Comparison of ENCODE assay signal across 8 cellular contexts in the genomic region with DNA sequence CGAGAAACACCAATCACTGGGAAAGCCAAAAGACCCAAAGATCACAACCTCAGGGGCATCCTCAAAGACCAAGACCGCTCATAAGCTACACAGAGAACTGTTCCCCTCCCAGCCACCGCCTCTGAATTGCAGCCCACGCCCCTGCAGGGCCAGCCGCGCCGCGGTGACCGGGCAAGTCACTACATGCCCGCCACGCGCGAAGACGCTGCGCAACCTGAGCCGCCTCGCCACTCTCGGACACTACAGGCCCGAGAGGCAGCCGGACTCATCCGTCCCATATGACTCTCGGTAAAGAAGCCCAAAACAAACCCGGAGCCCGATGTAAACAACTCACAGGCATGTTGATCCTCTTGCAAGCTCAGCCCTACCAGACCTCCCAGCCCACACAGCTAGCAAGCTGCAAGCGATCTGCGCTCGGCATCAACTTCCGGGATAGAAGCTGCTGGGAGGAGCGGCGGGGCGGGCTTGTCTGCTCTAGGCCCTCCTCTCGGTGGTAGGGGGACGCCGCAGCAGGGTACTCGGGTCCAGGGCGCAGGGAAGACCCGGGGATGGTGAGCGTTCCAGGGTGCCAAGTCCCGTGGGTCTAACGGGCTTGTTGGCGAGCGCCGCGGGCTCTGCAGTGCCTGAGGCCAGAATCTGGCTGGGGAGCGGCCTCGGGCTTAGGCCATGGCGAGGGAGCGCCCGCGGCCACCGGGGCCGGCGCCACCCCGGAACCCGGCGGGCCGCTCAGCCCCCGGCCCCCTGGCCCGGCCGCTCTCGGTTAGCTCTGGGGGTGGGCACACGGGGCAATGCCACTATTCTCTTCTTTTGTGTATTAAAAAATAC. TPM values are rescaled to one million over a fixed set of nuclear protein-coding genes. Genes with fewer than 3 reads are reported as not detected.
DNase-seq lines count a peak whose midpoint lies in the region; ATAC-seq and TF ChIP-seq lines count a peak whose summit lies in the region.

A gene (minus strand): TSS at position 412 of the 825 bp plus-strand sequence. CDS start 72 bp downstream, at position 340.

- intact Hi-C loops in activated B cell treated with CpG ODN at 0.5 μM for 24 hours (cut with micrococcal nuclease): loop anchor here (1.0 to 5.0 kb wide), 7 partner anchors 32 to 245 kb away; a partner anchor contains a TSS
- intact Hi-C loops in spleen (cut with DNase I; ENCODE audit: low total_unique reads): no loop called here

- no peaks in the 10 kb centered on the region for H3K27me3 Mint-ChIP-seq in activated B cell treated with CpG ODN at 0.5 μM for 24 hours

- peak within 1 kb of the TSS; percentile 95 to 99 (median 98) for H3K27ac ChIP-seq in spleen

- H3K4me3 ChIP-seq in cardiac fibroblast (replicated peaks in 1 of 2; ENCODE audit: low read depth in 2 of 2, low read length in 2 of 2) (peak within 1 kb of the TSS; percentile 86 to 89), spleen (peak within 1 kb of the TSS; percentile 75 to 96 (median 83))

- TF ChIP-seq POLR2A in spleen (IDR thresholded peaks at IDR 0.05): peak; percentile 58 to 89 (median 81)

- peaks cover 27% of the 10 kb centered on the region for H3K36me3 Mint-ChIP-seq in activated B cell treated with CpG ODN at 0.5 μM for 24 hours (ENCODE audit: low read depth)

- H3K4me3 Mint-ChIP-seq in activated B cell treated with CpG ODN at 0.5 μM for 24 hours: peak within 1 kb of the TSS; percentile 98

- peaks cover 27% of the 10 kb centered on the region for H3K4me1 Mint-ChIP-seq in activated B cell treated with CpG ODN at 0.5 μM for 24 hours

- peak; percentile 91 for ATAC-seq in GM19023 (IDR thresholded peaks at IDR 0.05; ENCODE audit: unreplicated experiment)
- ATAC-seq in HG03196 (IDR thresholded peaks at IDR 0.05; ENCODE audit: unreplicated experiment): peak; percentile 80
- peak; percentile 95 for ATAC-seq in activated B cell treated with CpG ODN at 0.5 μM for 24 hours (ENCODE audit: low read depth)

- H3K27me3 ChIP-seq in spleen (replicated peaks in 1 of 7): no peaks in the 10 kb centered on the region

- H3K9me3 Mint-ChIP-seq in activated B cell treated with CpG ODN at 0.5 μM for 24 hours: no peaks in the 10 kb centered on the region

- CTCF ChIA-PET in activated B cell treated with CpG ODN at 0.5 μM for 24 hours (lab: Charles Lee): interaction anchor here (0.9 to 1.4 kb wide), 6 partner anchors 9 to 121 kb away, joined by 3 to 5 read pairs (median 3); no protein-coding TSS in a partner anchor

- POLR2A ChIA-PET in activated B cell treated with CpG ODN at 0.5 μM for 24 hours (lab: Charles Lee): interaction anchor here (0.5 to 3.1 kb wide), 23 partner anchors 9 to 909 kb away, joined by 3 to 32 read pairs (median 4); a partner anchor contains a TSS

- peak within 1 kb of the TSS; percentile 97 for H3K27ac Mint-ChIP-seq in activated B cell treated with CpG ODN at 0.5 μM for 24 hours

- WGBS in spleen, 5 donors: 0 to 1% (median 0%) methylated on average over 27 to 62 of the region's 62 CpGs

- DNase-seq in AG08396 (ENCODE audit: low spot score) (peak; percentile 88), NCI-H345 (lab: John Stamatoyannopoulos, UW) (peak; percentile 83), activated B cell treated with CpG ODN at 0.5 μM for 24 hours (peak; percentile 81), cardiac fibroblast (ENCODE audit: low read depth in 2 of 2) (peak; percentile 94 to 96), inferior parietal cortex (ENCODE audit: extremely low spot score) (peak; percentile 89), spleen (peak; percentile 98)

- peaks cover 14 to 52% (median 28%) of the 10 kb centered on the region in 6 donors for H3K4me1 ChIP-seq in spleen

- TF ChIP-seq CTCF in activated B cell treated with CpG ODN at 0.5 μM for 24 hours (IDR thresholded peaks at IDR 0.05) (no peak), cardiac fibroblast (IDR thresholded peaks at IDR 0.05; ENCODE audit: low read depth, low read length) (no peak), spleen (IDR thresholded peaks at IDR 0.05 in 8 of 11, conservative IDR thresholded peaks at IDR 0.05 in 3 of 11) (peak in 3 of 11 experiments; percentile 6 to 23 (median 14))

- peaks cover 0 to 33% (median 18%) of the 10 kb centered on the region in 6 donors for H3K36me3 ChIP-seq in spleen

- no peaks in the 10 kb centered on the region for H3K9me3 ChIP-seq in spleen

RNA-seq across cellular contexts. Expression of the gene that starts here (rescaled TPM):
- total RNA-seq in activated B cell treated with CpG ODN at 0.5 μM for 24 hours (70.8 and 74.9 TPM in 2 replicates), spleen (10 to 100 TPM; 42.1 to 98.3 (median 64.2) TPM)
- 100 to 1,000 TPM; 117 to 139 (median 125) TPM for polyA plus RNA-seq in spleen

Comparison
In these comparisons a context has a peak if more than half of its experiments do, and no peak if none do; other contexts are left out.
1. Peak in every context shown above with its lines: DNase-seq, ATAC-seq, H3K4me3 ChIP-seq and H3K27ac ChIP-seq.